In the genomic region with DNA sequence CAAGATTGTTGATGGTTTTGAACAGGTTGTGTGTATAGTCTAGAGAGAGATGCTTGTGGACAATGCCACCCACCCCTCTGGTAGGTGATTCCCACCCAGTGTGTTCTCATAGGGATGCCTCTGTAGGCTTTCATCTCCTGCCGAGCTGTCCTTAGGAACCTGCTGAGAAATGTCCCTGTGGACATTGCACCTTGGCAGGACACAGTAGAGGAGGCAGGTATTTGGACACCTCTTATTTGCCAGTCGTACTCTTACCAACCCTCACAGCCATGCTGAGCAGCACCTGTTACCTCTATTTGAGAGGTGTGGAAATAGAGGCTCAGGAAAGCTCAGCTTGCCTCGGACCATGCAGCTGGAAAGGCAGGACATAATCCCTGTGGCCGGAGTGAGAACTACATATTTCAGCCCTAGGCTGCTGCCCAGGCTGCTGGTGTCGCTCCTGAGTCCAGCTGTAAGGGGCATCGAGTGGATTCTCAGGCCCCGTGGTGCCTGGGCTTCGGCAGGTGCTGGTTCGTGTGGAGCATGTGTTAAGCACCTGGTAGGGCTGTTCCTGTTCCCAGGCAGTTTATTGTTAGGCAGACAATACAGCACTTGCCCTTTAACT, we compare ENCODE assay signal across 1 cellular context.
TF ChIP-seq lines count a peak whose summit lies in the region.

No MANE protein-coding gene starts in this region.

TF ChIP-seq in GM23338, 12 proteins besides CTCF, POLR2A, EP300 and RAD21 (continued from another document):
- TF ChIP-seq, protein P1, sequence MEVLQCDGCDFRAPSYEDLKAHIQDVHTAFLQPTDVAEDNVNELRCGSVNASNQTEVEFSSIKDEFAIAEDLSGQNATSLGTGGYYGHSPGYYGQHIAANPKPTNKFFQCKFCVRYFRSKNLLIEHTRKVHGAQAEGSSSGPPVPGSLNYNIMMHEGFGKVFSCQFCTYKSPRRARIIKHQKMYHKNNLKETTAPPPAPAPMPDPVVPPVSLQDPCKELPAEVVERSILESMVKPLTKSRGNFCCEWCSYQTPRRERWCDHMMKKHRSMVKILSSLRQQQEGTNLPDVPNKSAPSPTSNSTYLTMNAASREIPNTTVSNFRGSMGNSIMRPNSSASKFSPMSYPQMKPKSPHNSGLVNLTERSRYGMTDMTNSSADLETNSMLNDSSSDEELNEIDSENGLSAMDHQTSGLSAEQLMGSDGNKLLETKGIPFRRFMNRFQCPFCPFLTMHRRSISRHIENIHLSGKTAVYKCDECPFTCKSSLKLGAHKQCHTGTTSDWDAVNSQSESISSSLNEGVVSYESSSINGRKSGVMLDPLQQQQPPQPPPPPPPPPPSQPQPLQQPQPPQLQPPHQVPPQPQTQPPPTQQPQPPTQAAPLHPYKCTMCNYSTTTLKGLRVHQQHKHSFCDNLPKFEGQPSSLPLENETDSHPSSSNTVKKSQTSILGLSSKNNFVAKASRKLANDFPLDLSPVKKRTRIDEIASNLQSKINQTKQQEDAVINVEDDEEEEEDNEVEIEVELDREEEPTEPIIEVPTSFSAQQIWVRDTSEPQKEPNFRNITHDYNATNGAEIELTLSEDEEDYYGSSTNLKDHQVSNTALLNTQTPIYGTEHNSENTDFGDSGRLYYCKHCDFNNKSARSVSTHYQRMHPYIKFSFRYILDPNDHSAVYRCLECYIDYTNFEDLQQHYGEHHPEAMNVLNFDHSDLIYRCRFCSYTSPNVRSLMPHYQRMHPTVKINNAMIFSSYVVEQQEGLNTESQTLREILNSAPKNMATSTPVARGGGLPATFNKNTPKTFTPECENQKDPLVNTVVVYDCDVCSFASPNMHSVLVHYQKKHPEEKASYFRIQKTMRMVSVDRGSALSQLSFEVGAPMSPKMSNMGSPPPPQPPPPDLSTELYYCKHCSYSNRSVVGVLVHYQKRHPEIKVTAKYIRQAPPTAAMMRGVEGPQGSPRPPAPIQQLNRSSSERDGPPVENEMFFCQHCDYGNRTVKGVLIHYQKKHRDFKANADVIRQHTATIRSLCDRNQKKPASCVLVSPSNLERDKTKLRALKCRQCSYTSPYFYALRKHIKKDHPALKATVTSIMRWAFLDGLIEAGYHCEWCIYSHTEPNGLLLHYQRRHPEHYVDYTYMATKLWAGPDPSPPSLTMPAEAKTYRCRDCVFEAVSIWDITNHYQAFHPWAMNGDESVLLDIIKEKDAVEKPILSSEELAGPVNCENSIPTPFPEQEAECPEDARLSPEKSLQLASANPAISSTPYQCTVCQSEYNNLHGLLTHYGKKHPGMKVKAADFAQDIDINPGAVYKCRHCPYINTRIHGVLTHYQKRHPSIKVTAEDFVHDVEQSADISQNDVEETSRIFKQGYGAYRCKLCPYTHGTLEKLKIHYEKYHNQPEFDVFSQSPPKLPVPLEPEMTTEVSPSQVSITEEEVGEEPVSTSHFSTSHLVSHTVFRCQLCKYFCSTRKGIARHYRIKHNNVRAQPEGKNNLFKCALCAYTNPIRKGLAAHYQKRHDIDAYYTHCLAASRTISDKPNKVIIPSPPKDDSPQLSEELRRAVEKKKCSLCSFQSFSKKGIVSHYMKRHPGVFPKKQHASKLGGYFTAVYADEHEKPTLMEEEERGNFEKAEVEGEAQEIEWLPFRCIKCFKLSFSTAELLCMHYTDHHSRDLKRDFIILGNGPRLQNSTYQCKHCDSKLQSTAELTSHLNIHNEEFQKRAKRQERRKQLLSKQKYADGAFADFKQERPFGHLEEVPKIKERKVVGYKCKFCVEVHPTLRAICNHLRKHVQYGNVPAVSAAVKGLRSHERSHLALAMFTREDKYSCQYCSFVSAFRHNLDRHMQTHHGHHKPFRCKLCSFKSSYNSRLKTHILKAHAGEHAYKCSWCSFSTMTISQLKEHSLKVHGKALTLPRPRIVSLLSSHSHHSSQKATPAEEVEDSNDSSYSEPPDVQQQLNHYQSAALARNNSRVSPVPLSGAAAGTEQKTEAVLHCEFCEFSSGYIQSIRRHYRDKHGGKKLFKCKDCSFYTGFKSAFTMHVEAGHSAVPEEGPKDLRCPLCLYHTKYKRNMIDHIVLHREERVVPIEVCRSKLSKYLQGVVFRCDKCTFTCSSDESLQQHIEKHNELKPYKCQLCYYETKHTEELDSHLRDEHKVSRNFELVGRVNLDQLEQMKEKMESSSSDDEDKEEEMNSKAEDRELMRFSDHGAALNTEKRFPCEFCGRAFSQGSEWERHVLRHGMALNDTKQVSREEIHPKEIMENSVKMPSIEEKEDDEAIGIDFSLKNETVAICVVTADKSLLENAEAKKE (CRISPR knock-in tag; IDR thresholded peaks at IDR 0.05) = no peak
TF ChIP-seq in GM23338: peak in this region for 0.
